In the genomic region with DNA sequence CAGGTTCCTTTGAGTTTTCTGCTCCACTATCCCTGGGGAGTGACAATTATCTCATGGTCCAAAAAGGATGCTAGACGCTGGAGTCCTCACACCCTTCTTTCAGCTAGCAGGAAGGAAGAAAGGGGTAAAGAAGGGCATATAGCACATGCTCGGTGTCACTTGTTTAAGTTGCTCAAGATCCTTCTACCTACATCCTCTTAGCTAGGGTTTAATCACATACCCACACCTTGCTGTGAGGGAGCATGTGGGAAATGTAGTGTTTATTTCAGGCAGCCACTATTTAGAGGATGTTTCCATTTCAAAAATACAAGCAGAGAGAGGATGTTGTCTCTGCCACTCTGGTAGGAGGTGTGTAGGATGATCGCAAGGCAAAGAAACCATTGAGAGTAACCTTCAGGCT, we compare ENCODE assay signal across 21 cellular contexts. TPM values are rescaled to one million over a fixed set of nuclear protein-coding genes. Genes with fewer than 3 reads are reported as not detected.
DNase-seq lines count a peak whose midpoint lies in the region; ATAC-seq lines count a peak whose summit lies in the region.
"Had no signal": no experiment of that assay in that cellular context is flagged by ENCODE, and none has a peak within 500 bp of the region (broad histone marks: within the 10 kb centered on the region; RNA-seq: fewer than 3 reads in every experiment).

No MANE protein-coding gene starts in this region.

- H3K36me3 Mint-ChIP-seq in activated T-cell treated with anti-CD3 and anti-CD28 coated beads, Interleukin-2, amount 50 U/mL, for 24 hours (ENCODE audit: low read depth) = peaks cover 73% of the 10 kb centered on the region
- H3K36me3 Mint-ChIP-seq in IgD-negative memory B cell = peaks cover 10% of the 10 kb centered on the region
- peaks cover 44% of the 10 kb centered on the region for H3K36me3 Mint-ChIP-seq in activated naive CD8-positive, alpha-beta T cell treated with anti-CD3 and anti-CD28 coated beads, Interleukin-2, amount 10 ng/mL, durations not matched to agents 7 days and 5 days
- peaks cover 37 to 44% of the 10 kb centered on the region in 2 donors for H3K36me3 Mint-ChIP-seq in stimulated activated naive B cell treated with anti-CD40 and anti-IgM and Interleukin-4, amounts not matched to agents 10 μg/mL and 1 μg/mL and 100 μg/mL, for 72 hours
- H3K36me3 Mint-ChIP-seq: neural progenitor cell had no signal

- H3K27ac Mint-ChIP-seq in activated T-cell treated with anti-CD3 and anti-CD28 coated beads, Interleukin-2, amount 50 U/mL, for 24 hours = peak overlapping the region; percentile 97
- H3K27ac Mint-ChIP-seq in IgD-negative memory B cell = peak overlapping the region; percentile 38 to 76 (median 54)
- H3K27ac Mint-ChIP-seq in activated naive CD8-positive, alpha-beta T cell treated with anti-CD3 and anti-CD28 coated beads, Interleukin-2, amount 10 ng/mL, durations not matched to agents 7 days and 5 days = peak overlapping the region; percentile 72
- peak overlapping the region; percentile 80 for H3K27ac Mint-ChIP-seq in stimulated activated naive B cell treated with anti-CD40 and anti-IgM and Interleukin-4, amounts not matched to agents 10 μg/mL and 1 μg/mL and 100 μg/mL, for 72 hours
- H3K27ac Mint-ChIP-seq: neural progenitor cell had no signal

- POLR2A ChIA-PET in activated naive CD8-positive, alpha-beta T cell treated with anti-CD3 and anti-CD28 coated beads, Interleukin-2, amount 10 ng/mL, durations not matched to agents 7 days and 5 days (lab: Charles Lee) = interaction anchor here (1.2 to 1.7 kb wide), 3 partner anchors 10 to 39 kb away, joined by 3 to 6 read pairs (median 4); no protein-coding TSS in a partner anchor

- ATAC-seq in activated naive CD8-positive, alpha-beta T cell treated with anti-CD3 and anti-CD28 coated beads, Interleukin-2, amount 10 ng/mL, durations not matched to agents 7 days and 5 days (ENCODE audit: low read depth) = no peak
- no peak for ATAC-seq in stimulated activated naive B cell treated with anti-CD40 and anti-IgM and Interleukin-4, amounts not matched to agents 10 μg/mL and 1 μg/mL and 100 μg/mL, for 72 hours (replicated peaks)
- ATAC-seq in HG03457 (IDR thresholded peaks at IDR 0.05; ENCODE audit: unreplicated experiment) = no peak
- ATAC-seq: foreskin keratinocyte had no signal

- peaks cover 77% of the 10 kb centered on the region for H3K4me1 Mint-ChIP-seq in activated T-cell treated with anti-CD3 and anti-CD28 coated beads, Interleukin-2, amount 50 U/mL, for 24 hours (ENCODE audit: low read depth)
- H3K4me1 Mint-ChIP-seq in IgD-negative memory B cell = peaks cover 52 to 56% (median 53%) of the 10 kb centered on the region in 3 donors
- H3K4me1 Mint-ChIP-seq in activated naive CD8-positive, alpha-beta T cell treated with anti-CD3 and anti-CD28 coated beads, Interleukin-2, amount 10 ng/mL, durations not matched to agents 7 days and 5 days = peaks cover 57% of the 10 kb centered on the region
- H3K4me1 Mint-ChIP-seq in stimulated activated naive B cell treated with anti-CD40 and anti-IgM and Interleukin-4, amounts not matched to agents 10 μg/mL and 1 μg/mL and 100 μg/mL, for 72 hours = peaks cover 59 to 86% of the 10 kb centered on the region in 2 donors

- H3K9me3 Mint-ChIP-seq in activated T-cell treated with anti-CD3 and anti-CD28 coated beads, Interleukin-2, amount 50 U/mL, for 24 hours = no peaks in the 10 kb centered on the region
- H3K9me3 Mint-ChIP-seq in IgD-negative memory B cell = no peaks in the 10 kb centered on the region
- no peaks in the 10 kb centered on the region for H3K9me3 Mint-ChIP-seq in activated naive CD8-positive, alpha-beta T cell treated with anti-CD3 and anti-CD28 coated beads, Interleukin-2, amount 10 ng/mL, durations not matched to agents 7 days and 5 days
- no peaks in the 10 kb centered on the region for H3K9me3 Mint-ChIP-seq in stimulated activated naive B cell treated with anti-CD40 and anti-IgM and Interleukin-4, amounts not matched to agents 10 μg/mL and 1 μg/mL and 100 μg/mL, for 72 hours
- H3K9me3 Mint-ChIP-seq: neural progenitor cell had no signal

- peak overlapping the region; percentile 46 for H3K4me3 Mint-ChIP-seq in activated T-cell treated with anti-CD3 and anti-CD28 coated beads, Interleukin-2, amount 50 U/mL, for 24 hours
- H3K4me3 Mint-ChIP-seq in IgD-negative memory B cell = peak overlapping the region; percentile 99 to 100 (median 100)
- peak overlapping the region; percentile 50 for H3K4me3 Mint-ChIP-seq in activated naive CD8-positive, alpha-beta T cell treated with anti-CD3 and anti-CD28 coated beads, Interleukin-2, amount 10 ng/mL, durations not matched to agents 7 days and 5 days
- H3K4me3 Mint-ChIP-seq in stimulated activated naive B cell treated with anti-CD40 and anti-IgM and Interleukin-4, amounts not matched to agents 10 μg/mL and 1 μg/mL and 100 μg/mL, for 72 hours = peak overlapping the region; percentile 57 to 63
- H3K4me3 Mint-ChIP-seq: neural progenitor cell had no signal

- DNase-seq in activated T-cell treated with anti-CD3 and anti-CD28 coated beads, Interleukin-2, amount 50 U/mL, for 24 hours = no peak
- no peak for DNase-seq in activated T-cell treated with anti-CD3 and anti-CD28 coated beads, Interleukin-2, amount 50 U/mL, for 1 hour
- no peak for DNase-seq in activated naive CD8-positive, alpha-beta T cell treated with anti-CD3 and anti-CD28 coated beads, Interleukin-2, amount 10 ng/mL, durations not matched to agents 7 days and 5 days
- no peak for DNase-seq in stimulated activated naive B cell treated with anti-CD40 and anti-IgM and Interleukin-4, amounts not matched to agents 10 μg/mL and 1 μg/mL and 100 μg/mL, for 72 hours
- DNase-seq in cerebellar cortex (ENCODE audit: low spot score) = no peak
- no peak for DNase-seq in OCI-M1 (lab: John Stamatoyannopoulos, UW)
- DNase-seq: activated CD4-positive, alpha-beta T cell treated with anti-CD3 and anti-CD28 coated beads for 48 hours; activated gamma-delta T cell; cortex of kidney; EL; foreskin keratinocyte; GM23248; KBM-7; mesendoderm; NCI-H1092; NCI-H2107; NCI-H526; upper lobe of left lung had no signal

- no peaks in the 10 kb centered on the region for H3K27me3 Mint-ChIP-seq in activated T-cell treated with anti-CD3 and anti-CD28 coated beads, Interleukin-2, amount 50 U/mL, for 24 hours
- H3K27me3 Mint-ChIP-seq in IgD-negative memory B cell = no peaks in the 10 kb centered on the region
- H3K27me3 Mint-ChIP-seq in activated naive CD8-positive, alpha-beta T cell treated with anti-CD3 and anti-CD28 coated beads, Interleukin-2, amount 10 ng/mL, durations not matched to agents 7 days and 5 days = no peaks in the 10 kb centered on the region
- no peaks in the 10 kb centered on the region for H3K27me3 Mint-ChIP-seq in stimulated activated naive B cell treated with anti-CD40 and anti-IgM and Interleukin-4, amounts not matched to agents 10 μg/mL and 1 μg/mL and 100 μg/mL, for 72 hours

RNA-seq across cellular contexts. Expression of gene PRKCB, which starts 4.5 kb away (rescaled TPM):
- 181 TPM for polyA plus RNA-seq in IgD-negative memory B cell
- total RNA-seq in activated naive CD8-positive, alpha-beta T cell treated with anti-CD3 and anti-CD28 coated beads, Interleukin-2, amount 10 ng/mL, durations not matched to agents 7 days and 5 days = 100 to 1,000 TPM; 120 to 123 TPM
- total RNA-seq: foreskin keratinocyte, GM23248 had no signal
- polyA plus RNA-seq: foreskin keratinocyte, GM23248 had no signal

Comparison
In these comparisons a context has a peak if more than half of its experiments do, and no peak if none do; other contexts are left out.
1. H3K4me3 Mint-ChIP-seq: peak in every context shown above with its lines; median percentile 100 in IgD-negative memory B cell; 60 in stimulated activated naive B cell treated with anti-CD40 and anti-IgM and Interleukin-4, amounts not matched to agents 10 μg/mL and 1 μg/mL and 100 μg/mL, for 72 hours; 50 in activated naive CD8-positive, alpha-beta T cell treated with anti-CD3 and anti-CD28 coated beads, Interleukin-2, amount 10 ng/mL, durations not matched to agents 7 days and 5 days; 46 in activated T-cell treated with anti-CD3 and anti-CD28 coated beads, Interleukin-2, amount 50 U/mL, for 24 hours.